ENCODE assay signal across 11 cellular contexts in the genomic region with DNA sequence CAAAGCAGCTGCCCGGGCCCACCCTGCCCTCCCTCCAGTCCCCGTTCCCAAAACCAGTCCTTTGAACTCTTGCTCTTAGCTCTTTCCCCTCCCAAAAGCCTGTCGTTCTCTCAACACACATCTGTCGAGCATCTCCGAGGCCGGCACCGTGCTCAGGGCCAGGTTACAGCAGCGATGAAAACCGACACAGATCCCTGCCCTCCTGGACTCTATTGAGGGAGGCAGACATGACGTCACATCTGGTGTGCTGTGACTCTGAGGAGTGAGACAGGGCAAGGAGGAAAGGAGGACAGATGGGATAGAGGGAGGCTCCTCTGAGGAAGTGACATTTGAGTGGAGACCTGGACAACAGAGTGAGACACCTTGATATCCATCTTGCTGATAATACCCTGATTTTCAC.
"Had no signal": no experiment of that assay in that cellular context is flagged by ENCODE, and none has a peak within 500 bp of the region (broad histone marks: within the 10 kb centered on the region; RNA-seq: fewer than 3 reads in every experiment).

No MANE protein-coding gene starts in this region.

- H3K4me1 Mint-ChIP-seq: natural killer cell had no signal

- ATAC-seq: activated T-cell treated with anti-CD3 and anti-CD28 coated beads, Interleukin-2, amount 50 U/mL, for 72 hours; effector memory CD8-positive, alpha-beta T cell; natural killer cell had no signal

- H3K27me3 Mint-ChIP-seq: effector memory CD8-positive, alpha-beta T cell had no signal

- DNase-seq: activated CD4-positive, alpha-beta T cell treated with anti-CD3 and anti-CD28 coated beads, Interleukin-2, amount 50 U/mL, for 4 hours; activated effector memory CD4-positive, alpha-beta T cell treated with anti-CD3 and anti-CD28 coated beads, Interleukin-2, amount 50 U/mL, for 16 hours; activated naive CD4-positive, alpha-beta T cell treated with anti-CD3 and anti-CD28 coated beads, Interleukin-2, amount 50 U/mL, for 16 hours; activated T-cell treated with anti-CD3 and anti-CD28 coated beads, Interleukin-2, amount 50 U/mL, for 72 hours; effector memory CD8-positive, alpha-beta T cell; esophagus squamous epithelium; mesendoderm; natural killer cell; stimulated activated naive CD4-positive, alpha-beta T cell; thyroid gland had no signal

- H3K4me3 Mint-ChIP-seq: activated T-cell treated with anti-CD3 and anti-CD28 coated beads, Interleukin-2, amount 50 U/mL, for 72 hours; effector memory CD8-positive, alpha-beta T cell; natural killer cell; T-helper 1 cell treated with Interleukin-12 subunit alpha and Interleukin-12 subunit beta and Interleukin-4 antibody, amounts not matched to agents 30 μg/mL and 1 μg/mL, for 36 hours had no signal

- H3K9me3 Mint-ChIP-seq: activated T-cell treated with anti-CD3 and anti-CD28 coated beads, Interleukin-2, amount 50 U/mL, for 72 hours; effector memory CD8-positive, alpha-beta T cell; natural killer cell; T-helper 1 cell treated with Interleukin-12 subunit alpha and Interleukin-12 subunit beta and Interleukin-4 antibody, amounts not matched to agents 30 μg/mL and 1 μg/mL, for 36 hours had no signal

- H3K36me3 Mint-ChIP-seq: natural killer cell had no signal

- H3K27ac Mint-ChIP-seq: activated T-cell treated with anti-CD3 and anti-CD28 coated beads, Interleukin-2, amount 50 U/mL, for 72 hours; natural killer cell; T-helper 1 cell treated with Interleukin-12 subunit alpha and Interleukin-12 subunit beta and Interleukin-4 antibody, amounts not matched to agents 30 μg/mL and 1 μg/mL, for 36 hours had no signal
